ENCODE assay signal across 1 cellular context in the genomic region with DNA sequence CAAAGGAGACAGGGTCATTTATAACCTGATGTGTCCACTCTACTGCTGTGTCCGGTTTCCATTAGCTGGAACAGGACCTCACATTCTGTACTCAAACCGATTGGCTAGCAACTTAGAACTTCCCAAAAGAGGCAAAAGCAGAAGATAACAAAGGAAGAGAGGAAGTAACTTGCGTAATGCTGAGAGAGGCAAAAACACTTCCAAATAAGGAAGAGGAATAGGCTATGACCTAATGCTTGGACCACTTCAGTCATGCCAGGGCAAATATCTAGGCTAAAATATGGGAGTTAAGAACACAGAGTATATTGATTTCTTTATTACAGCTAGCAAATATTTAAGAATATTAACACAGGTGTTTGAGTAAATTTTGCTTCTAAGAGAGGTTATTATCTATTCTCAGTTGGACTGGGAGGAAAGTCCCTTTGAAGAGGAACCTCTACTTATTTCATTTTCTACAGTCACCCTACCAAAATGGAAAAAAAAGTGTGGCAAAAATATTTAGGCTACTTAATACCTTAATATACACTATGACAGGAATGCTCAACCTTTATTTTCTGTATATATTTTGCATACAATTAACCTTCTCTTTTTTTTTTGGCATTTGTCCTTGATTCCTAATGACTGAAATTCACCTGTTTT.
TF ChIP-seq lines count a peak whose summit lies in the region.

No MANE protein-coding gene starts in this region.

TF ChIP-seq in WTC11, 78 proteins besides CTCF, POLR2A, EP300 and RAD21 (continued from another document):
- TF ChIP-seq CREM (CRISPR knock-in tag; IDR thresholded peaks at IDR 0.05), result no peak
